ENCODE assay signal across 24 cellular contexts in the genomic region with DNA sequence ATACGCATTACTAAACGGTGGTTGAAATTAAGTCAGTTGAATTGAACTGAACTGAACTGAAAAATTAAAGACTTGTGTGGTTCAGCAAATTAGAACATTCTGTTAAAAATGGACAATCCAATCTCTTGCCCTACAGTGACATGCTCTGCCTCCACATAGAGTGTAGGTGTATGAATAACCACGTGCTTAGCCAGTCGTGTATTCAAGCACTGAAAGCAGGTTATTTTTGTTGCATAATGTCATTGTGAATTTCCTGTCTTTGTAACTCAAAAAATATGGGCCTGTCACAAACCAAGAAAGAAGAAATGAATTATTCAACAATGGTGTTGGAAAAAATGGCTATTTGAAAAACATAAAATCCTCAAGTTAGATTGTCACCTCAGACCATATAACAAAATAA.
DNase-seq lines count a peak whose midpoint lies in the region; ATAC-seq and TF ChIP-seq lines count a peak whose summit lies in the region.
"Had no signal": no experiment of that assay in that cellular context is flagged by ENCODE, and none has a peak within 500 bp of the region (broad histone marks: within the 10 kb centered on the region; RNA-seq: fewer than 3 reads in every experiment).

No MANE protein-coding gene starts in this region.

- peak overlapping the region; percentile 69 for H3K14ac ChIP-seq in IMR-90 (replicated peaks; ENCODE audit: low read depth, low read length)

- no peaks in the 10 kb centered on the region for H3K79me1 ChIP-seq in IMR-90 (ENCODE audit: low read depth in 1 of 2, low read length in 2 of 2)

- H3K9me3 ChIP-seq in IMR-90 (ENCODE audit: control insufficient read depth, insufficient read depth, low read length) = no peaks in the 10 kb centered on the region
- H3K9me3 ChIP-seq in transverse colon = no peaks in the 10 kb centered on the region
- H3K9me3 ChIP-seq: adrenal gland, sigmoid colon, SK-N-SH had no signal

- peak overlapping the region; percentile 78 for H2BK5ac ChIP-seq in IMR-90 (ENCODE audit: low read depth, low read length, poor library complexity, severe bottlenecking)

- H3K4me3 Mint-ChIP-seq in naive B cell = peak overlapping the region in 5 of 8 donors; percentile 6 to 71 (median 54)
- H3K4me3 Mint-ChIP-seq: activated CD4-positive, alpha-beta T cell treated with anti-CD3 and anti-CD28 coated beads, Interleukin-2, amount 10 ng/mL, durations not matched to agents 7 days and 5 days; stimulated activated naive CD8-positive, alpha-beta T cell treated with anti-CD3 and anti-CD28 coated beads, Interleukin-15, Interleukin-2, amounts not matched to agents 100 ng/mL and 50 ng/mL, for 24 hours had no signal

- H3K23ac ChIP-seq in IMR-90 (ENCODE audit: low read depth, low read length) = peak overlapping the region; percentile 28; the same call in 1 of the 2 replicates

- H2AK9ac ChIP-seq in IMR-90 (replicated peaks; ENCODE audit: low read depth, low read length, poor library complexity) = no peak overlapping the region

- peak overlapping the region; percentile 66 for H2BK120ac ChIP-seq in IMR-90 (ENCODE audit: low read depth, low read length)

- H3K27ac ChIP-seq in IMR-90 (ENCODE audit: insufficient read depth, low read length) (no peak overlapping the region), transverse colon (no peak overlapping the region)
- H3K27ac ChIP-seq: adrenal gland, coronary artery, sigmoid colon had no signal

- peak overlapping the region; percentile 36; the same call in 1 of the 2 replicates for H4K91ac ChIP-seq in IMR-90 (ENCODE audit: insufficient read depth, low read depth, low read length)

- H3K36me3 ChIP-seq in IMR-90 (ENCODE audit: control insufficient read depth, insufficient read depth, low read length) = no peaks in the 10 kb centered on the region
- H3K36me3 ChIP-seq in transverse colon = no peaks in the 10 kb centered on the region
- H3K36me3 ChIP-seq: adrenal gland, sigmoid colon had no signal

- no peak for TF ChIP-seq RAD21 in IMR-90 (IDR thresholded peaks at IDR 0.05; ENCODE audit: low read length)

- TF ChIP-seq POLR2A in IMR-90 (IDR thresholded peaks at IDR 0.05; ENCODE audit: low read depth, low read length) (no peak), transverse colon (IDR thresholded peaks at IDR 0.05) (no peak)

- peaks cover 7% of the 10 kb centered on the region for H3K9me1 ChIP-seq in IMR-90 (ENCODE audit: insufficient read depth, low read length)

- CTCF ChIA-PET in IMR-90 (lab: Yijun Ruan, JAX) = no interaction called here

- H3K4ac ChIP-seq in IMR-90 (ENCODE audit: low read depth, low read length) = peak overlapping the region; percentile 39; the same call in 1 of the 2 replicates

- no peak for DNase-seq in IMR-90
- no peak for DNase-seq in naive B cell
- DNase-seq in transverse colon = no peak
- no peak for DNase-seq in HT-29 (ENCODE audit: low spot score)
- no peak for DNase-seq in Right ventricle myocardium inferior (ENCODE audit: missing footprints)
- DNase-seq: activated CD4-positive, alpha-beta T cell treated with anti-CD3 and anti-CD28 coated beads, Interleukin-2, amount 10 ng/mL, durations not matched to agents 7 days and 5 days; activated naive CD4-positive, alpha-beta T cell treated with Interleukin-2 at 50 U/mL for 16 hours; activated T-cell treated with anti-CD3 and anti-CD28 coated beads, Interleukin-2, amount 50 U/mL, for 48 hours; adrenal gland; NCI-H1048; NCI-H187; NCI-H2171 treated with DMSO at 0.1 percent for 48 hours; NCI-H69; posterior cingulate gyrus; sigmoid colon; SK-N-SH; stimulated activated CD4-positive, alpha-beta T cell treated with anti-CD3 and anti-CD28 coated beads, Interleukin-15, amount 100 ng/mL, for 24 hours; T-helper 2 cell had no signal

- peak overlapping the region; percentile 42 for H2BK15ac ChIP-seq in IMR-90 (ENCODE audit: low read depth, low read length)

- peak overlapping the region; percentile 33 to 78 (median 56) for H3K27ac Mint-ChIP-seq in naive B cell
- H3K27ac Mint-ChIP-seq: activated CD4-positive, alpha-beta T cell treated with anti-CD3 and anti-CD28 coated beads, Interleukin-2, amount 10 ng/mL, durations not matched to agents 7 days and 5 days; stimulated activated naive CD8-positive, alpha-beta T cell treated with anti-CD3 and anti-CD28 coated beads, Interleukin-15, Interleukin-2, amounts not matched to agents 100 ng/mL and 50 ng/mL, for 24 hours had no signal

- H3K9me3 Mint-ChIP-seq in naive B cell = no peaks in the 10 kb centered on the region
- H3K9me3 Mint-ChIP-seq: activated CD4-positive, alpha-beta T cell treated with anti-CD3 and anti-CD28 coated beads, Interleukin-2, amount 10 ng/mL, durations not matched to agents 7 days and 5 days; stimulated activated naive CD8-positive, alpha-beta T cell treated with anti-CD3 and anti-CD28 coated beads, Interleukin-15, Interleukin-2, amounts not matched to agents 100 ng/mL and 50 ng/mL, for 24 hours had no signal

- no TSS peak for BruUV-seq in IMR-90 (replicated peaks; lab: Mats Ljungman, UMichigan)

- H3K4me3 ChIP-seq in IMR-90 (ENCODE audit: insufficient read depth, low read depth, low read length) (no peak overlapping the region), transverse colon (no peak overlapping the region)
- H3K4me3 ChIP-seq: adrenal gland, coronary artery, sigmoid colon had no signal

- H3K4me1 ChIP-seq in IMR-90 (ENCODE audit: control insufficient read depth, insufficient read depth, low read length) (peaks cover 15% of the 10 kb centered on the region), transverse colon (no peaks in the 10 kb centered on the region)
- H3K4me1 ChIP-seq: adrenal gland had no signal

- H3K56ac ChIP-seq in IMR-90 (ENCODE audit: extremely low read depth, insufficient read depth, low read length) = no peak overlapping the region

- no peaks in the 10 kb centered on the region for H3K36me3 Mint-ChIP-seq in naive B cell

- WGBS in IMR-90 (ENCODE audit: extremely low coverage in 2 of 2, insufficient read length in 1 of 2), 2 experiments = no CpG with 5 or more reads among the region's 4 CpGs
- WGBS in transverse colon (ENCODE audit: low coverage in 1 of 2), 2 donors = 68 to 76% methylated on average over 4 of the region's 4 CpGs

- POLR2A ChIA-PET in IMR-90 (lab: Charles Lee; ENCODE audit: unreplicated experiment) = no interaction called here

- peak overlapping the region; percentile 48; the same call in 1 of the 2 replicates for H3K18ac ChIP-seq in IMR-90 (ENCODE audit: low read depth, low read length)

- no peaks in the 10 kb centered on the region for H4K20me1 ChIP-seq in IMR-90 (ENCODE audit: insufficient read depth, low read length)

- no peak overlapping the region for H2AFZ ChIP-seq in IMR-90 (replicated peaks; ENCODE audit: low read length, poor library complexity)

- TF ChIP-seq EP300 in transverse colon (IDR thresholded peaks at IDR 0.05; ENCODE audit: low read depth) = no peak

- in situ Hi-C loops in IMR-90 (cut with MboI; ENCODE audit: low sequenced_read_pairs) = no loop called here
- in situ Hi-C loops in transverse colon (cut with MboI; ENCODE audit: low pct_ligation_motif_present in 1 of 4, low pct_unique_long_range_greater_than_20kb in 1 of 4, low sequenced_read_pairs in 3 of 4) = no loop called here

- H3K9ac ChIP-seq in IMR-90 (ENCODE audit: low read depth, low read length) = no peak overlapping the region
- H3K9ac ChIP-seq: SK-N-SH had no signal

- intact Hi-C loops in IMR-90 (cut with micrococcal nuclease) (no loop called here), transverse colon (cut with DNase I; ENCODE audit: low total_unique reads) (no loop called here), Right ventricle myocardium inferior (cut with DNase I) (loop anchor here (10.0 kb wide), 1 partner anchor 213 kb away; no protein-coding TSS in a partner anchor)

- peak; percentile 72 for ATAC-seq in GM18511 (IDR thresholded peaks at IDR 0.05; ENCODE audit: unreplicated experiment)
- ATAC-seq in HG02759 (IDR thresholded peaks at IDR 0.05; ENCODE audit: unreplicated experiment) = peak; percentile 73
- no peak for ATAC-seq in IMR-90 (ENCODE audit: low read depth)
- ATAC-seq in naive B cell (ENCODE audit: low read depth in 2 of 2) = peak in 1 of 2 donors; percentile 58
- no peak for ATAC-seq in Right ventricle myocardium inferior
- no peak for ATAC-seq in GM18517 (IDR thresholded peaks at IDR 0.05; ENCODE audit: unreplicated experiment)
- ATAC-seq: HCT116 had no signal

- dilution Hi-C loops in IMR-90 (cut with HindIII; ENCODE audit: low sequenced_read_pairs, unreplicated experiment) = no loop called here

- peak overlapping the region; percentile 71; the same call in 1 of the 2 replicates for H4K5ac ChIP-seq in IMR-90 (ENCODE audit: low read depth, low read length)

- no peaks in the 10 kb centered on the region for H3K27me3 ChIP-seq in IMR-90 (ENCODE audit: control insufficient read depth, insufficient read depth, low read length)
- H3K27me3 ChIP-seq in transverse colon = no peaks in the 10 kb centered on the region
- H3K27me3 ChIP-seq: adrenal gland, sigmoid colon had no signal

- peak overlapping the region; percentile 43; the same call in 1 of the 2 replicates for H2AK5ac ChIP-seq in IMR-90 (ENCODE audit: low read depth, low read length)

- no peak for TF ChIP-seq CTCF in IMR-90 (conservative IDR thresholded peaks at IDR 0.05; ENCODE audit: low read depth, low read length)
- no peak for TF ChIP-seq CTCF in transverse colon (IDR thresholded peaks at IDR 0.05)

- peak overlapping the region; percentile 69 for H2BK20ac ChIP-seq in IMR-90 (ENCODE audit: low read depth, low read length)

- peak overlapping the region; percentile 31 to 50; a peak in 3 of 4 replicates for H4K8ac ChIP-seq in IMR-90 (ENCODE audit: low read depth in 2 of 2, low read length in 2 of 2)

- no peaks in the 10 kb centered on the region for H3K27me3 Mint-ChIP-seq in naive B cell
- H3K27me3 Mint-ChIP-seq: activated CD4-positive, alpha-beta T cell treated with anti-CD3 and anti-CD28 coated beads, Interleukin-2, amount 10 ng/mL, durations not matched to agents 7 days and 5 days; stimulated activated naive CD8-positive, alpha-beta T cell treated with anti-CD3 and anti-CD28 coated beads, Interleukin-15, Interleukin-2, amounts not matched to agents 100 ng/mL and 50 ng/mL, for 24 hours had no signal

- H3K4me2 ChIP-seq in IMR-90 (ENCODE audit: low read depth, low read length) = no peak overlapping the region
- H3K4me2 ChIP-seq: SK-N-SH had no signal

- H3K4me1 Mint-ChIP-seq in naive B cell = peaks cover 33 to 42% (median 39%) of the 10 kb centered on the region in 3 donors
- H3K4me1 Mint-ChIP-seq: activated CD4-positive, alpha-beta T cell treated with anti-CD3 and anti-CD28 coated beads, Interleukin-2, amount 10 ng/mL, durations not matched to agents 7 days and 5 days had no signal

TF ChIP-seq in IMR-90, 13 proteins besides CTCF, POLR2A, EP300 and RAD21 (continues in another document):
- TF ChIP-seq, protein P1, sequence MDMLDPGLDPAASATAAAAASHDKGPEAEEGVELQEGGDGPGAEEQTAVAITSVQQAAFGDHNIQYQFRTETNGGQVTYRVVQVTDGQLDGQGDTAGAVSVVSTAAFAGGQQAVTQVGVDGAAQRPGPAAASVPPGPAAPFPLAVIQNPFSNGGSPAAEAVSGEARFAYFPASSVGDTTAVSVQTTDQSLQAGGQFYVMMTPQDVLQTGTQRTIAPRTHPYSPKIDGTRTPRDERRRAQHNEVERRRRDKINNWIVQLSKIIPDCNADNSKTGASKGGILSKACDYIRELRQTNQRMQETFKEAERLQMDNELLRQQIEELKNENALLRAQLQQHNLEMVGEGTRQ (IDR thresholded peaks at IDR 0.05; ENCODE audit: low read depth, low read length) = no peak
- no peak for TF ChIP-seq MAFK (IDR thresholded peaks at IDR 0.05; ENCODE audit: low read depth, low read length)
- TF ChIP-seq SMC3 (IDR thresholded peaks at IDR 0.05; ENCODE audit: low read depth, low read length) = no peak

Comparison
In these comparisons a context has a peak if more than half of its experiments do, and no peak if none do; other contexts are left out.
1. ATAC-seq: peak in GM18511 (single experiment) and HG02759 (single experiment); none in IMR-90 (single experiment), Right ventricle myocardium inferior (single experiment) and GM18517 (single experiment).